In genomic region chr2:108139521-108139920, GRCh38 we compare ENCODE assay signal across 11 cellular contexts.
DNase-seq lines count a peak whose midpoint lies in the region; ATAC-seq and TF ChIP-seq lines count a peak whose summit lies in the region.
"Had no signal": no experiment of that assay in that cellular context is flagged by ENCODE, and none has a peak within 500 bp of the region (broad histone marks: within the 10 kb centered on the region; RNA-seq: fewer than 3 reads in every experiment).

No MANE protein-coding gene starts in this region.

- intact Hi-C loops in CD4-positive, alpha-beta memory T cell (cut with micrococcal nuclease), result no loop called here
- intact Hi-C loops in vagina (cut with DNase I), result no loop called here

- no peak for ATAC-seq in GM18873 (IDR thresholded peaks at IDR 0.05; ENCODE audit: low FRiP score, unreplicated experiment)

- no peak overlapping the region for H3K27ac ChIP-seq in neural progenitor cell
- H3K27ac ChIP-seq in CD4-positive, alpha-beta memory T cell (ENCODE audit: low read depth, low read length), result no peak overlapping the region
- no peak overlapping the region for H3K27ac ChIP-seq in vagina
- H3K27ac ChIP-seq: right atrium auricular region had no signal

- TF ChIP-seq CTCF in HFF-Myc (IDR thresholded peaks at IDR 0.05; ENCODE audit: low read depth, low read length, missing control alignments), result no peak
- no peak for TF ChIP-seq CTCF in choroid plexus epithelial cell (conservative IDR thresholded peaks at IDR 0.05; ENCODE audit: low read depth, low read length)
- no peak for TF ChIP-seq CTCF in neural progenitor cell (IDR thresholded peaks at IDR 0.05)
- TF ChIP-seq CTCF in vagina (IDR thresholded peaks at IDR 0.05), result no peak

- no peaks in the 10 kb centered on the region for H3K9me3 Mint-ChIP-seq in neural progenitor cell
- peaks cover 0 to 5% (median 0%) of the 10 kb centered on the region in 8 donors for H3K9me3 Mint-ChIP-seq in CD4-positive, alpha-beta memory T cell

- CTCF ChIA-PET in CD4-positive, alpha-beta memory T cell (lab: Charles Lee; ENCODE audit: partially characterized antibody), result no interaction called here

- H4K20me1 ChIP-seq in neural progenitor cell (ENCODE audit: low read depth), result no peaks in the 10 kb centered on the region

- H3K4me1 Mint-ChIP-seq in neural progenitor cell, result no peaks in the 10 kb centered on the region
- H3K4me1 Mint-ChIP-seq in CD4-positive, alpha-beta memory T cell, result no peaks in the 10 kb centered on the region

- peaks cover 2% of the 10 kb centered on the region for H3K27me3 Mint-ChIP-seq in neural progenitor cell (ENCODE audit: insufficient read depth, low read depth)
- peaks cover 0 to 2% of the 10 kb centered on the region in 2 donors for H3K27me3 Mint-ChIP-seq in CD4-positive, alpha-beta memory T cell

- no peaks in the 10 kb centered on the region for H3K79me2 ChIP-seq in neural progenitor cell (ENCODE audit: low read depth)

- no peak overlapping the region for H3K4me2 ChIP-seq in neural progenitor cell

- H3K4me3 Mint-ChIP-seq in neural progenitor cell, result no peak overlapping the region
- no peak overlapping the region for H3K4me3 Mint-ChIP-seq in CD4-positive, alpha-beta memory T cell

- no peak overlapping the region for H2AFZ ChIP-seq in neural progenitor cell (replicated peaks)

- H3K4me1 ChIP-seq in NT2/D1 (ENCODE audit: insufficient read depth, insufficient read length) (no peaks in the 10 kb centered on the region), neural progenitor cell (no peaks in the 10 kb centered on the region), vagina (no peaks in the 10 kb centered on the region)
- H3K4me1 ChIP-seq in CD4-positive, alpha-beta memory T cell (ENCODE audit: insufficient read depth, low read length), result no peaks in the 10 kb centered on the region
- H3K4me1 ChIP-seq: right atrium auricular region had no signal

- POLR2A ChIA-PET in CD4-positive, alpha-beta memory T cell (lab: Charles Lee; ENCODE audit: partially characterized antibody), result no interaction called here

- H3K36me3 Mint-ChIP-seq in neural progenitor cell, result no peaks in the 10 kb centered on the region
- H3K36me3 Mint-ChIP-seq in CD4-positive, alpha-beta memory T cell, result peaks cover 0 to 4% of the 10 kb centered on the region in 2 donors

- H3K27ac Mint-ChIP-seq in neural progenitor cell, result no peak overlapping the region
- H3K27ac Mint-ChIP-seq in CD4-positive, alpha-beta memory T cell, result no peak overlapping the region

- no peaks in the 10 kb centered on the region for H3K36me3 ChIP-seq in NT2/D1 (ENCODE audit: insufficient read depth, insufficient read length, low read length)
- H3K36me3 ChIP-seq in neural progenitor cell, result no peaks in the 10 kb centered on the region
- H3K36me3 ChIP-seq in CD4-positive, alpha-beta memory T cell (ENCODE audit: insufficient read depth, low read length), result no peaks in the 10 kb centered on the region
- no peaks in the 10 kb centered on the region for H3K36me3 ChIP-seq in vagina
- H3K36me3 ChIP-seq: right atrium auricular region had no signal

- H3K27me3 ChIP-seq in NT2/D1 (ENCODE audit: insufficient read depth, insufficient read length) (no peaks in the 10 kb centered on the region), neural progenitor cell (no peaks in the 10 kb centered on the region), vagina (no peaks in the 10 kb centered on the region)
- H3K27me3 ChIP-seq in CD4-positive, alpha-beta memory T cell (ENCODE audit: insufficient read depth, low read length), result no peaks in the 10 kb centered on the region
- H3K27me3 ChIP-seq: right atrium auricular region had no signal

- H3K9me3 ChIP-seq in NT2/D1 (ENCODE audit: insufficient read depth, low read length), result no peaks in the 10 kb centered on the region
- H3K9me3 ChIP-seq in neural progenitor cell (ENCODE audit: low read depth), result no peaks in the 10 kb centered on the region
- H3K9me3 ChIP-seq in CD4-positive, alpha-beta memory T cell (ENCODE audit: control insufficient read depth in 1 of 2, low read length in 2 of 2), result no peaks in the 10 kb centered on the region
- no peaks in the 10 kb centered on the region for H3K9me3 ChIP-seq in vagina
- H3K9me3 ChIP-seq: right atrium auricular region had no signal

- TF ChIP-seq POLR2A in vagina (IDR thresholded peaks at IDR 0.05), result no peak

- no peaks in the 10 kb centered on the region for H3F3A ChIP-seq in neural progenitor cell (ENCODE audit: low read depth)

- H3K4me3 ChIP-seq in HFF-Myc (replicated peaks; ENCODE audit: low read depth, low read length), result no peak overlapping the region
- no peak overlapping the region for H3K4me3 ChIP-seq in NT2/D1 (ENCODE audit: insufficient read length, low read depth)
- no peak overlapping the region for H3K4me3 ChIP-seq in choroid plexus epithelial cell (ENCODE audit: low read depth, low read length)
- H3K4me3 ChIP-seq in neural progenitor cell, result no peak overlapping the region
- no peak overlapping the region for H3K4me3 ChIP-seq in CD4-positive, alpha-beta memory T cell (ENCODE audit: low read length in 2 of 2)
- no peak overlapping the region for H3K4me3 ChIP-seq in vagina
- H3K4me3 ChIP-seq: right atrium auricular region had no signal

- DNase-seq in HFF-Myc (ENCODE audit: extremely low read depth, low read depth), result peak; percentile 21
- DNase-seq in NT2/D1 (ENCODE audit: low read depth, low spot score), result peak; percentile 25
- peak; percentile 45 for DNase-seq in choroid plexus epithelial cell (ENCODE audit: low read depth)
- DNase-seq in neural progenitor cell (ENCODE audit: low spot score), result peak; percentile 83
- no peak for DNase-seq in CD4-positive, alpha-beta memory T cell
- DNase-seq in vagina (ENCODE audit: extremely low spot score in 2 of 2), result no peak
- DNase-seq: amygdala, NCI-H146, T1000 had no signal

- H3K9ac ChIP-seq in NT2/D1 (ENCODE audit: insufficient read length, low read depth) (no peak overlapping the region), neural progenitor cell (no peak overlapping the region)

Comparison
In these comparisons a context has a peak if more than half of its experiments do, and no peak if none do; other contexts are left out.
1. DNase-seq: peak in HFF-Myc (single experiment), NT2/D1 (single experiment), choroid plexus epithelial cell (single experiment) and neural progenitor cell (single experiment); none in CD4-positive, alpha-beta memory T cell (0 of 5) and vagina (0 of 2).